In the genomic region with DNA sequence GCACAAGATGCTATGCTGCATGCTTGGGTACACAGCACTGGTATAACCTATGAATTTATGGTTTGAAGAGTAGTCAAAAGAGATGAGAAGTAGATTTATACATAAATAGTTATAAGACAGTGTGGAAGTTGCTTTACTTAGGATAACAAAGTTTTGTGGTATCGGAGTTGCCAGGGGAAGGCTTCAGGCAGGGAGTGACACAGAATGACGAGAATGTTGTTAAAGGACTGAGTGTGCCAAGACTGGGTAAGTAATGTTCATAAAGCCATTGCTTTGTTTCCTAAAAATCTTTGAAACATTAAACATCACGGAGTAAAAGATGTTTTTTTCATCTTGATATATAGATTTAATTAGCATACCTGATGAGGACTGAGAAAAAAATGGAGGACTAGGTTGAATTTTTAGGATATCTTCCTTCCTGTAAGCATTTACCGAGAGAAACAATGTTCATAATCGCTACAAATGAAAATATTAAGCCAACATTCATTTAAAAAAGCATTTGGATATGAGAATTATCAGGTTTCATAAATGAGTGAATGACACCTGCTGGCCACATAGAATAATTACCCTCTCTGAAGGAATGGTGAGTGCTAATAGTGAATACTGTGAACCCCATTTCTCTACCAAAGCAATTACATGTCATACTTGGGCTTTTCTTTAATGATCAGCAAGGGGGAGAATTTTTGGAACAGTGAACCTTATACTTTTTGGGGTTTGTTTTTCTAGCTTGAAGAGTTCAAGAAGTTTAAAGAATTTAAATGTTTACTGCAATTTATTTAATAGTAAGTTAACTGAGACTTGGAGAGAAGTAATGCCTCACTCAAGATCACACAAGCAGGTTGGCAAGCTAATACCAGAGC, we compare ENCODE assay signal across 8 cellular contexts. TPM values are rescaled to one million over a fixed set of nuclear protein-coding genes. Genes with fewer than 3 reads are reported as not detected.
DNase-seq lines count a peak whose midpoint lies in the region; ATAC-seq lines count a peak whose summit lies in the region.

No MANE protein-coding gene starts in this region.

- 72% methylated on average over 2 of the region's 5 CpGs for WGBS in mesenchymal stem cell

- H2BK12ac ChIP-seq in mesenchymal stem cell (ENCODE audit: low read length in 2 of 2), result no peak overlapping the region

- DNase-seq in DMS53 (lab: John Stamatoyannopoulos, UW) (peak; percentile 83), NCI-H2107 (lab: John Stamatoyannopoulos, UW) (peak; percentile 25), mesenchymal stem cell (peak; percentile 47)
- peak; percentile 6 for DNase-seq in central memory CD4-positive, alpha-beta T cell
- DNase-seq in activated CD8-positive, alpha-beta memory T cell treated with anti-CD3 and anti-CD28 coated beads, Interleukin-2, amount 50 U/mL, for 4 hours, result no peak
- DNase-seq in activated CD4-positive, alpha-beta T cell treated with anti-CD3 and anti-CD28 coated beads for 4 hours, result no peak

- H2AFZ ChIP-seq in mesenchymal stem cell (ENCODE audit: low read depth, low read length), result no peak overlapping the region

- no peaks in the 10 kb centered on the region for H3K9me3 ChIP-seq in mesenchymal stem cell (ENCODE audit: control insufficient read depth, low read length)

- no peak overlapping the region for H3K14ac ChIP-seq in mesenchymal stem cell (ENCODE audit: low read length in 2 of 2)

- no peak overlapping the region for H3K23ac ChIP-seq in mesenchymal stem cell (ENCODE audit: low read length in 2 of 2)

- no peaks in the 10 kb centered on the region for H3K79me1 ChIP-seq in mesenchymal stem cell (replicated peaks; ENCODE audit: low read length, poor library complexity, severe bottlenecking)

- H3K4me1 ChIP-seq in mesenchymal stem cell (ENCODE audit: control insufficient read depth, insufficient read depth, low read depth, low read length), result no peaks in the 10 kb centered on the region

- no peak overlapping the region for H3K18ac ChIP-seq in mesenchymal stem cell (ENCODE audit: low read depth in 1 of 2, low read length in 2 of 2)

- H3K9ac ChIP-seq in mesenchymal stem cell (ENCODE audit: low read length), result peak overlapping the region; percentile 78

- no peak overlapping the region for H2BK5ac ChIP-seq in mesenchymal stem cell (ENCODE audit: low read depth, low read length, poor library complexity, severe bottlenecking)

- no peak overlapping the region for H4K91ac ChIP-seq in mesenchymal stem cell (ENCODE audit: low read length)

- no peak overlapping the region for H2BK15ac ChIP-seq in mesenchymal stem cell (ENCODE audit: low read depth, poor library complexity, severe bottlenecking)

- H2BK120ac ChIP-seq in mesenchymal stem cell (ENCODE audit: low read depth, low read length), result no peak overlapping the region

- no peak overlapping the region for H3K4me2 ChIP-seq in mesenchymal stem cell (ENCODE audit: low read length, poor library complexity, severe bottlenecking)

- no peak overlapping the region for H2AK5ac ChIP-seq in mesenchymal stem cell (ENCODE audit: low read length, severe bottlenecking)

- no peak overlapping the region for H4K8ac ChIP-seq in mesenchymal stem cell (ENCODE audit: low read length)

- H3K4me3 ChIP-seq in mesenchymal stem cell (ENCODE audit: insufficient read depth in 1 of 2, low read depth in 1 of 2, low read length in 2 of 2), result no peak overlapping the region

- no peaks in the 10 kb centered on the region for H3K36me3 ChIP-seq in mesenchymal stem cell (ENCODE audit: control insufficient read depth in 1 of 2, insufficient read depth in 2 of 2, low read depth in 1 of 2, low read length in 2 of 2)

- no peak overlapping the region for H3K27ac ChIP-seq in mesenchymal stem cell (ENCODE audit: low read length, poor library complexity, severe bottlenecking)

- no peak overlapping the region for H3K4ac ChIP-seq in mesenchymal stem cell (ENCODE audit: low read depth in 1 of 2, low read length in 2 of 2)

- H3K27me3 ChIP-seq in mesenchymal stem cell (ENCODE audit: control insufficient read depth in 1 of 2, insufficient read depth in 1 of 2, low read length in 2 of 2), result no peaks in the 10 kb centered on the region

- ATAC-seq in GM21576 (IDR thresholded peaks at IDR 0.05; ENCODE audit: unreplicated experiment) (peak; percentile 51), HG02610 (IDR thresholded peaks at IDR 0.05; ENCODE audit: unreplicated experiment) (no peak)

RNA-seq across cellular contexts. Expression of gene EXTL2, which starts 28.4 kb away (rescaled TPM):
- polyA plus RNA-seq in mesenchymal stem cell (2013, experiment 1 of 2), result 37.3 TPM
- 40.0 TPM for polyA plus RNA-seq in mesenchymal stem cell (2013, experiment 2 of 2)

RNA-seq across cellular contexts. Expression of gene SLC30A7, which starts 29.6 kb away (rescaled TPM):
- 23.2 TPM for polyA plus RNA-seq in mesenchymal stem cell (2013, experiment 1 of 2)
- 23.4 TPM for polyA plus RNA-seq in mesenchymal stem cell (2013, experiment 2 of 2)

Comparison
In these comparisons a context has a peak if more than half of its experiments do, and no peak if none do; other contexts are left out.
1. DNase-seq: peak in DMS53 (single experiment), NCI-H2107 (single experiment), central memory CD4-positive, alpha-beta T cell (single experiment) and mesenchymal stem cell (single experiment); none in activated CD8-positive, alpha-beta memory T cell treated with anti-CD3 and anti-CD28 coated beads, Interleukin-2, amount 50 U/mL, for 4 hours (single experiment) and activated CD4-positive, alpha-beta T cell treated with anti-CD3 and anti-CD28 coated beads for 4 hours (0 of 2).